Comparison of ENCODE assay signal across 27 cellular contexts in genomic region chr3:525415-525814, GRCh38.
"Had no signal": no experiment of that assay in that cellular context is flagged by ENCODE, and none has a peak within 500 bp of the region (broad histone marks: within the 10 kb centered on the region; RNA-seq: fewer than 3 reads in every experiment).

No MANE protein-coding gene starts in this region.

- H3K27ac ChIP-seq: SK-N-MC, VCaP had no signal

- FAIRE-seq: astrocyte, colon, TTC549 had no signal

- DNase-seq: activated CD4-positive, alpha-beta memory T cell treated with anti-CD3 and anti-CD28 coated beads for 36 hours; activated CD4-positive, alpha-beta T cell treated with anti-CD3 and anti-CD28 coated beads, Interleukin-2, amount 10 ng/mL, durations not matched to agents 7 days and 5 days; activated CD4-positive, CD25-positive, alpha-beta regulatory T cell; activated CD8-positive, alpha-beta memory T cell treated with anti-CD3 and anti-CD28 coated beads for 24 hours; activated effector memory CD4-positive, alpha-beta T cell treated with anti-CD3 and anti-CD28 coated beads, Interleukin-2, amount 50 U/mL, for 16 hours; activated naive CD4-positive, alpha-beta T cell treated with anti-CD3 and anti-CD28 coated beads for 36 hours; activated T-cell treated with anti-CD3 and anti-CD28 coated beads, Interleukin-2, amount 50 U/mL, for 4 hours; amygdala; cerebellar nuclear complex; MM.1S; NCI-H1105; NCI-H1436; NCI-H1694 treated with DMSO at 0.1 percent for 48 hours; NCI-H2029 treated with DMSO at 0.1 percent for 48 hours; NCI-H446 treated with DMSO at 0.1 percent for 48 hours; NCI-H524 treated with DMSO at 0.1 percent for 48 hours; NCI-H774; PC-3; T-cell; T-helper 2 cell; T1000 had no signal

- ATAC-seq: activated T-cell treated with anti-CD3 and anti-CD28 coated beads, Interleukin-2, amount 50 U/mL, for 4 hours; PC-3; Right ventricle myocardium inferior; T-cell had no signal

- H3K4me3 ChIP-seq: SK-N-MC had no signal
